ENCODE assay signal across 18 cellular contexts in genomic region chr5:15472116-15472515, GRCh38. TPM values are rescaled to one million over a fixed set of nuclear protein-coding genes. Genes with fewer than 3 reads are reported as not detected.
DNase-seq lines count a peak whose midpoint lies in the region; FAIRE-seq and TF ChIP-seq lines count a peak whose summit lies in the region.
"Had no signal": no experiment of that assay in that cellular context is flagged by ENCODE, and none has a peak within 500 bp of the region (broad histone marks: within the 10 kb centered on the region; RNA-seq: fewer than 3 reads in every experiment).

No MANE protein-coding gene starts in this region.

- H4K8ac ChIP-seq in H1 (ENCODE audit: extremely low read depth, insufficient read depth, low read length) = no peak overlapping the region

- no peaks in the 10 kb centered on the region for H4K20me1 ChIP-seq in OCI-LY1 (ENCODE audit: insufficient read depth, low read length)
- no peaks in the 10 kb centered on the region for H4K20me1 ChIP-seq in H1 (replicated peaks in 1 of 2; ENCODE audit: control insufficient read depth in 1 of 2, insufficient read depth in 2 of 2, low read length in 2 of 2)

- no peak overlapping the region for H3K18ac ChIP-seq in H1 (ENCODE audit: extremely low read depth, low read length)

- DNase-seq in DMS 273 (lab: John Stamatoyannopoulos, UW; ENCODE audit: unreplicated experiment) = peak; percentile 7
- DNase-seq in DMS 273 treated with DMSO at 0.1 percent for 48 hours (lab: John Stamatoyannopoulos, UW) = no peak
- DNase-seq in H1 (ENCODE audit: low read depth in 1 of 2, low spot score in 2 of 2) = peak in 1 of 2 experiments; percentile 61
- no peak for DNase-seq in retinal pigment epithelial cell (ENCODE audit: low read depth)
- DNase-seq in OCI-M2 (lab: John Stamatoyannopoulos, UW; ENCODE audit: unreplicated experiment) = no peak
- no peak for DNase-seq in NCI-H2029 (lab: John Stamatoyannopoulos, UW)
- DNase-seq in frontal cortex (ENCODE audit: low spot score in 2 of 2) = no peak
- DNase-seq: 8988T, DMS153, HCEC 1CT, NCI-H1417 treated with DMSO at 0.1 percent for 48 hours, NCI-H2029 treated with DMSO at 0.1 percent for 48 hours, NCI-H2171 treated with DMSO at 0.1 percent for 48 hours, NCI-H748 treated with DMSO at 0.1 percent for 48 hours, Peyer's patch, SK-N-SH had no signal

- no peaks in the 10 kb centered on the region for H3F3A ChIP-seq in OCI-LY1 (ENCODE audit: insufficient read depth, low read length)

- H4K91ac ChIP-seq in H1 (replicated peaks; ENCODE audit: insufficient read length, low read length) = no peak overlapping the region

- no peak overlapping the region for H2BK5ac ChIP-seq in H1 (ENCODE audit: low read depth, low read length)

- H3K4me2 ChIP-seq in OCI-LY1 (ENCODE audit: low read length) = no peak overlapping the region
- no peak overlapping the region for H3K4me2 ChIP-seq in H1 (ENCODE audit: insufficient read depth in 1 of 2, low read depth in 2 of 2, low read length in 2 of 2)
- H3K4me2 ChIP-seq: SK-N-SH had no signal

- no peak overlapping the region for H4K5ac ChIP-seq in H1 (ENCODE audit: insufficient read length, low read depth, low read length)

- H3K79me1 ChIP-seq in H1 (ENCODE audit: low read depth, low read length) = no peaks in the 10 kb centered on the region

- TF ChIP-seq POLR2A in H1 (IDR thresholded peaks at IDR 0.05; ENCODE audit: control extremely low read depth in 1 of 2, low read depth in 2 of 2, low read length in 2 of 2) = no peak

- no peaks in the 10 kb centered on the region for H3K23me2 ChIP-seq in H1 (ENCODE audit: low read depth, low read length)

- TF ChIP-seq RAD21 in H1 (IDR thresholded peaks at IDR 0.05 in 1 of 2, conservative IDR thresholded peaks at IDR 0.05 in 1 of 2; ENCODE audit: low read depth in 2 of 2, low read length in 2 of 2) = peak; percentile 48 to 63

- no peak overlapping the region for H2BK20ac ChIP-seq in H1 (ENCODE audit: low read length)

- no peaks in the 10 kb centered on the region for H3K9me2 ChIP-seq in OCI-LY1 (ENCODE audit: low read depth, low read length)
- H3K9me2 ChIP-seq: SK-N-SH had no signal

- H3K36me3 ChIP-seq in OCI-LY1 (ENCODE audit: insufficient read depth, low read length) (no peaks in the 10 kb centered on the region), H1 (ENCODE audit: control insufficient read depth in 2 of 4, insufficient read depth in 4 of 4, low read length in 3 of 4) (no peaks in the 10 kb centered on the region)
- H3K36me3 ChIP-seq: Peyer's patch had no signal

- H2AFZ ChIP-seq in OCI-LY1 (ENCODE audit: low read length) = no peak overlapping the region
- H2AFZ ChIP-seq in H1 (ENCODE audit: low read length) = no peak overlapping the region

- H2AK5ac ChIP-seq in H1 (ENCODE audit: low read depth, low read length) = no peak overlapping the region

- no peak overlapping the region for H3K23ac ChIP-seq in H1 (ENCODE audit: insufficient read length)

- TF ChIP-seq CTCF in OCI-LY1 (IDR thresholded peaks at IDR 0.05; ENCODE audit: low read length) (peak; percentile 27; the same call in 1 of the 2 replicates), H1 (IDR thresholded peaks at IDR 0.05; ENCODE audit: control extremely low read depth in 1 of 3, insufficient read depth in 1 of 3, low read depth in 1 of 3, low read length in 3 of 3) (peak; percentile 22 to 51 (median 44)), retinal pigment epithelial cell (conservative IDR thresholded peaks at IDR 0.05; ENCODE audit: low read depth, low read length) (peak; percentile 26)

- TF ChIP-seq EP300 in H1 (IDR thresholded peaks at IDR 0.05; ENCODE audit: borderline replicate concordance in 1 of 2, low read depth in 2 of 2, low read length in 2 of 2) = no peak

- no peaks in the 10 kb centered on the region for H3K9me3 ChIP-seq in OCI-LY1 (ENCODE audit: low read length)
- no peaks in the 10 kb centered on the region for H3K9me3 ChIP-seq in H1 (ENCODE audit: insufficient read depth in 2 of 2, low read depth in 1 of 2, low read length in 1 of 2)
- H3K9me3 ChIP-seq: Peyer's patch, SK-N-SH had no signal

- no peak overlapping the region for H3K4me3 ChIP-seq in OCI-LY1 (ENCODE audit: low read depth, low read length, poor library complexity, severe bottlenecking)
- H3K4me3 ChIP-seq in H1 (ENCODE audit: extremely low read depth in 1 of 4, insufficient read depth in 2 of 4, low read depth in 3 of 4, low read length in 4 of 4) = no peak overlapping the region
- H3K4me3 ChIP-seq in retinal pigment epithelial cell (ENCODE audit: low read length) = no peak overlapping the region
- H3K4me3 ChIP-seq: Peyer's patch had no signal

- H3K27me3 ChIP-seq in OCI-LY1 (ENCODE audit: insufficient read depth, low read length) = no peaks in the 10 kb centered on the region
- H3K27me3 ChIP-seq in H1 (replicated peaks in 1 of 4; ENCODE audit: control insufficient read depth in 3 of 4, extremely low read depth in 1 of 4, insufficient read depth in 3 of 4, low read length in 3 of 4) = no peaks in the 10 kb centered on the region
- H3K27me3 ChIP-seq: Peyer's patch had no signal

- H3K27ac ChIP-seq in OCI-LY1 (ENCODE audit: low read depth, low read length, poor library complexity, severe bottlenecking) (no peak overlapping the region), H1 (ENCODE audit: low read depth, low read length) (no peak overlapping the region)
- H3K27ac ChIP-seq: Peyer's patch had no signal

- H2BK120ac ChIP-seq in H1 (replicated peaks; ENCODE audit: low read depth, low read length) = no peak overlapping the region

- H3K9ac ChIP-seq in OCI-LY1 (ENCODE audit: low read length) (no peak overlapping the region), H1 (replicated peaks in 1 of 4; ENCODE audit: extremely low read depth in 1 of 4, low read depth in 3 of 4, low read length in 3 of 4) (no peak overlapping the region)
- H3K9ac ChIP-seq: SK-N-SH had no signal

- no peak overlapping the region for H2BK15ac ChIP-seq in H1 (ENCODE audit: low read length)

- no peak overlapping the region for H3K56ac ChIP-seq in H1 (replicated peaks; ENCODE audit: insufficient read length, low read depth, low read length)

- POLR2A ChIA-PET in H1 (lab: Charles Lee; ENCODE audit: partially characterized antibody) = no interaction called here

- H3K4ac ChIP-seq in H1 (replicated peaks; ENCODE audit: insufficient read length, low read depth, low read length) = no peak overlapping the region

- CTCF ChIA-PET in H1 (lab: Charles Lee; ENCODE audit: partially characterized antibody) = interaction anchor here (0.6 to 4.7 kb wide), 12 partner anchors 9 to 523 kb away, joined by 3 to 41 read pairs (median 5); partner anchors contain the start of gene FBXL7

- H3K14ac ChIP-seq in H1 (ENCODE audit: insufficient read length) = no peak overlapping the region

- no peaks in the 10 kb centered on the region for H3K79me2 ChIP-seq in OCI-LY1 (ENCODE audit: insufficient read depth, low read length)
- no peaks in the 10 kb centered on the region for H3K79me2 ChIP-seq in H1 (ENCODE audit: control insufficient read depth in 1 of 2, insufficient read depth in 2 of 2, low read length in 2 of 2)

- no peaks in the 10 kb centered on the region for H3K4me1 ChIP-seq in OCI-LY1 (ENCODE audit: insufficient read depth, low read length, severe bottlenecking)
- no peaks in the 10 kb centered on the region for H3K4me1 ChIP-seq in H1 (replicated peaks in 1 of 4; ENCODE audit: control insufficient read depth in 3 of 4, insufficient read depth in 4 of 4, low read length in 3 of 4)
- H3K4me1 ChIP-seq: Peyer's patch had no signal

- no peak overlapping the region for H2BK12ac ChIP-seq in H1 (ENCODE audit: low read depth, low read length)

- 82% methylated on average over 8 of the region's 8 CpGs; no CpG with 5 or more reads in 1 of the 2 experiments for WGBS in H1 (ENCODE audit: extremely low coverage in 1 of 2, insufficient coverage in 1 of 2, insufficient read length in 1 of 2, insufficient replicate concordance in 2 of 2, low coverage in 1 of 2, low lambda C conversion rate in 2 of 2, missing lambda C conversion rate in 1 of 2), 2 experiments

- FAIRE-seq in H1 (lab: Jason Lieb, UNC) (no peak), frontal cortex (lab: Jason Lieb, UNC) (no peak)

TF ChIP-seq in H1, 55 proteins besides CTCF, POLR2A, EP300 and RAD21:
- no peak for TF ChIP-seq HDAC6 (IDR thresholded peaks at IDR 0.05; ENCODE audit: low read depth, low read length)
- TF ChIP-seq KDM1A (IDR thresholded peaks at IDR 0.05; ENCODE audit: borderline replicate concordance, low read length) = no peak
- TF ChIP-seq KDM5A (IDR thresholded peaks at IDR 0.05; ENCODE audit: low read length) = no peak
- TF ChIP-seq GTF2F1 (IDR thresholded peaks at IDR 0.05; ENCODE audit: borderline replicate concordance, low read depth, low read length) = no peak
- TF ChIP-seq SIN3A (conservative IDR thresholded peaks at IDR 0.05 in 1 of 2, IDR thresholded peaks at IDR 0.05 in 1 of 2; ENCODE audit: low read depth in 1 of 2, low read length in 2 of 2) = no peak
- no peak for TF ChIP-seq CREB1 (IDR thresholded peaks at IDR 0.05)
- TF ChIP-seq SRF (IDR thresholded peaks at IDR 0.05; ENCODE audit: low read depth, low read length) = no peak
- TF ChIP-seq FOSL1 (IDR thresholded peaks at IDR 0.05; ENCODE audit: insufficient read depth, low read depth, low read length) = no peak
- TF ChIP-seq JUND (IDR thresholded peaks at IDR 0.05; ENCODE audit: low read length) = no peak
- no peak for TF ChIP-seq BRCA1 (IDR thresholded peaks at IDR 0.05; ENCODE audit: low read depth, low read length)
- no peak for TF ChIP-seq SAP30 (IDR thresholded peaks at IDR 0.05; ENCODE audit: insufficient read depth, insufficient replicate concordance, low read length)
- TF ChIP-seq POU5F1 (IDR thresholded peaks at IDR 0.05; ENCODE audit: low read depth, low read length) = no peak
- TF ChIP-seq SP4 (IDR thresholded peaks at IDR 0.05; ENCODE audit: low read length) = no peak
- no peak for TF ChIP-seq TEAD4 (IDR thresholded peaks at IDR 0.05; ENCODE audit: low read depth, low read length)
- TF ChIP-seq NANOG (IDR thresholded peaks at IDR 0.05; ENCODE audit: insufficient read depth, low read depth, low read length, poor library complexity, severe bottlenecking) = no peak
- TF ChIP-seq SP2 (IDR thresholded peaks at IDR 0.05; ENCODE audit: low read length) = no peak
- TF ChIP-seq CBX5 (IDR thresholded peaks at IDR 0.05; ENCODE audit: low read depth, low read length) = no peak
- TF ChIP-seq RBBP5 (IDR thresholded peaks at IDR 0.05; ENCODE audit: borderline replicate concordance, low read depth, low read length) = no peak

RNA-seq across cellular contexts. Expression of gene FBXL7, which starts 27.9 kb away (rescaled TPM):
- total RNA-seq in H1 (2021; fragmentation: NEBNext Ultra II Directional; extraction: Animal tissue kit (Norgen Biotek cat#: 25700)) = 17.8 and 19.1 TPM in 2 replicates
- 17.7 and 25.9 TPM in 2 replicates for polyA plus RNA-seq in H1 (2011; rRNA removed)
- polyA plus RNA-seq in H1 (2011; cell fraction: cytosol; rRNA removed) = 12.4 TPM
- 26.1 TPM for polyA plus RNA-seq in H1 (2011; cell fraction: nucleus; rRNA removed)
- 13.0 to 18.0 TPM (median 14.7 TPM) in 4 replicates for polyA plus RNA-seq in H1 (2012, experiment 1 of 2)
- 8.3 TPM for polyA plus RNA-seq in H1 (2012, experiment 2 of 2)
- 11.1 TPM for polyA plus RNA-seq in H1 (2013, experiment 1 of 2)
- 11.7 TPM for polyA plus RNA-seq in H1 (2013, experiment 2 of 2)
- polyA minus RNA-seq in H1 (2011; rRNA and poly(A)+ RNA removed) = 16.8 and 19.1 TPM in 2 replicates
- 19.0 TPM for polyA minus RNA-seq in H1 (2011; cell fraction: cytosol; rRNA and poly(A)+ RNA removed)
- polyA minus RNA-seq in H1 (2011; cell fraction: nucleus; rRNA and poly(A)+ RNA removed) = 34.4 TPM
- 1.2 TPM for total RNA-seq in frontal cortex
- polyA plus RNA-seq: CD14-positive monocyte had no signal
